In genomic region chr1:168824418-168824817, GRCh38 we compare ENCODE assay signal across 1 cellular context.
TF ChIP-seq lines count a peak whose summit lies in the region.

No MANE protein-coding gene starts in this region.

TF ChIP-seq in HEK293, 187 proteins besides CTCF, POLR2A, EP300 and RAD21 (continued from another document):
- no peak for TF ChIP-seq ZNF394 (tag by site-specific recombination; IDR thresholded peaks at IDR 0.05; ENCODE audit: borderline replicate concordance)
- TF ChIP-seq, protein P1, sequence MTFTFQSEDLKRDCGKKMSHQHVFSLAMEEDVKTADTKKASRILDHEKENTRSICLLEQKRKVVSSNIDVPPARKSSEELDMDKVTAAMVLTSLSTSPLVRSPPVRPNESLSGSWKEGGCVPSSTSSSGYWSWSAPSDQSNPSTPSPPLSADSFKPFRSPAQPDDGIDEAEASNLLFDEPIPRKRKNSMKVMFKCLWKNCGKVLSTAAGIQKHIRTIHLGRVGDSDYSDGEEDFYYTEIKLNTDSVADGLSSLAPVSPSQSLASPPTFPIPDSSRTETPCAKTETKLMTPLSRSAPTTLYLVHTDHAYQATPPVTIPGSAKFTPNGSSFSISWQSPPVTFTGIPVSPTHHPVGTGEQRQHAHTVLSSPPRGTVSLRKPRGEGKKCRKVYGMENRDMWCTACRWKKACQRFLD (tag by site-specific recombination; IDR thresholded peaks at IDR 0.05), result no peak
- TF ChIP-seq ZNF214 (tag by site-specific recombination; IDR thresholded peaks at IDR 0.05; ENCODE audit: borderline replicate concordance), result no peak
- no peak for TF ChIP-seq ZBTB7A (tag by site-specific recombination; IDR thresholded peaks at IDR 0.05; ENCODE audit: low read depth)
- TF ChIP-seq ZNF514 (tag by site-specific recombination; IDR thresholded peaks at IDR 0.05), result no peak
- no peak for TF ChIP-seq ZNF433 (tag by site-specific recombination; IDR thresholded peaks at IDR 0.05; ENCODE audit: low read depth)
- TF ChIP-seq KLF16 (tag by site-specific recombination; IDR thresholded peaks at IDR 0.05), result no peak
